Comparison of ENCODE assay signal across 15 cellular contexts in the genomic region with DNA sequence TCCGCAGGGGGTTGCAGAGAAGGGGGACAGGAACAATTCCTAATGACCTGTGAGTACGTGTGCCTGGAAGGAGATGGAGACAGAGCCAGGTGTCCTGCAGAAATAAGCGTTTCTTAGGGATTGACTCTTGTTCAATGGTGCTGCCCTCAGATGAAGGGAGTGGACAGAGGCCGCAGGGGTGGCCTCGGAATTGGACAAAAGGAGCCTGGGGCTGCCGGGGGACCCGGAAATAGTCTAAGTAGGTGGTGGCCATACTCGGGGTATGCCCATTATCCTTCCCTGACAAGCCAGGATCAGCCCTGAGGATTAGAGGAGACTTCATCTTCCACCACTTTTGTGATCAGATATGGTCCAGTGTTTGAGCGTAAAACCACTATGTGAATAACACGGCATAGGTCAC. TPM values are rescaled to one million over a fixed set of nuclear protein-coding genes. Genes with fewer than 3 reads are reported as not detected.
"Had no signal": no experiment of that assay in that cellular context is flagged by ENCODE, and none has a peak within 500 bp of the region (broad histone marks: within the 10 kb centered on the region; RNA-seq: fewer than 3 reads in every experiment).

No MANE protein-coding gene starts in this region.

- H3K9me3 ChIP-seq: neutrophil, suprapubic skin, thyroid gland had no signal

- H3K4me1 Mint-ChIP-seq: immature natural killer cell had no signal

- H3K27me3 ChIP-seq: heart left ventricle, thyroid gland, vagina had no signal

- H3K9me3 Mint-ChIP-seq: type B pancreatic cell had no signal

- H3K4me3 Mint-ChIP-seq: immature natural killer cell; naive thymus-derived CD8-positive, alpha-beta T cell; type B pancreatic cell had no signal

- H3K4me1 ChIP-seq: vagina had no signal

- H3K36me3 ChIP-seq: neutrophil, suprapubic skin, thyroid gland, vagina had no signal

- DNase-seq: caudate nucleus; foreskin melanocyte; left colon; mammary epithelial cell; naive thymus-derived CD8-positive, alpha-beta T cell; stimulated activated naive CD4-positive, alpha-beta T cell treated with Interleukin-2 at 50 U/mL for 16 hours; thyroid gland had no signal

- ATAC-seq: heart left ventricle; left colon; mucosa of descending colon; naive thymus-derived CD8-positive, alpha-beta T cell; sciatic nerve had no signal

- H3K4me3 ChIP-seq: heart left ventricle, mucosa of descending colon, suprapubic skin, thyroid gland, vagina had no signal

- H3K27ac ChIP-seq: heart left ventricle, neutrophil, suprapubic skin, thyroid gland, vagina had no signal

- H3K36me3 Mint-ChIP-seq: immature natural killer cell had no signal

- H3K27ac Mint-ChIP-seq: immature natural killer cell; naive thymus-derived CD8-positive, alpha-beta T cell; type B pancreatic cell had no signal

RNA-seq across cellular contexts. Expression of a gene that starts 39.2 kb away (rescaled TPM):
- total RNA-seq: naive thymus-derived CD8-positive, alpha-beta T cell had no signal
- polyA plus RNA-seq: naive thymus-derived CD8-positive, alpha-beta T cell had no signal
